In the genomic region with DNA sequence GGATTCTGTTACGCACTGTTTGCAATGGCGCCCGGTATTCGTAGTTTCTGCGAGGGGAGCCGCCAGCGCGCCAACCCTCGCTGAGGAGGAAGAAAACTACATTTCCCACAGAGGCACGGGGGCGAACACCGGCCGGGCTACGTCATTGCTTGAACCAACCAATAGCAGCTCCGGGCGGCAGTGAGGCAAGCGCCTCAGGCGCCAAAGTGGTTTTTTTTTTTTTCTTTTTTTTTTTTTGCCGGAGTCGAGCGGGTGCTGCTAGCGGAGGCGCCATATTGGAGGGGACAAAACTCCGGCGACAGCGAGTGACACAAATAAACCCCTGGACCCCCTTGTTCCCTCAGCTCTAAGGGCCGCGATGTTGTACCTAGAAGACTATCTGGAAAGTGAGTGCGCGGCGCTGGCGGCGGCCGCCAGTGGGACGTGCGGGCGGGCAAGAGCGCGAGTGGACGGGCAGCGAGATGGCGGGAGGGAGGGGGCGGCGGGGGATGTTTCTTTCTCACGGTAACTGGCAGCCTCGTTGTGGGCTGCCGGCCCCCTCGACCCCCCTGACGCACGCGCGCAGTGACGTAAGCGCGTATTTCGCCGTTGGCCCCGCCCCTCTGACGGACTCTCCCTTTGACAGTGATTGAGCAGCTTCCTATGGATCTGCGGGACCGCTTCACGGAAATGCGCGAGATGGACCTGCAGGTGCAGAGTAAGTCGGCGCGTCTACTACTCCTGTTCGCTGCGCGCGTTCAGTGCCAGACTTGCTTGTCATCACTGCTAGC, we compare ENCODE assay signal across 1 cellular context.
A peak's percentile ranks its signal among the peaks of the same experiment; 100 is the strongest.
TF ChIP-seq lines count a peak whose summit lies in the region.

A gene with protein sequence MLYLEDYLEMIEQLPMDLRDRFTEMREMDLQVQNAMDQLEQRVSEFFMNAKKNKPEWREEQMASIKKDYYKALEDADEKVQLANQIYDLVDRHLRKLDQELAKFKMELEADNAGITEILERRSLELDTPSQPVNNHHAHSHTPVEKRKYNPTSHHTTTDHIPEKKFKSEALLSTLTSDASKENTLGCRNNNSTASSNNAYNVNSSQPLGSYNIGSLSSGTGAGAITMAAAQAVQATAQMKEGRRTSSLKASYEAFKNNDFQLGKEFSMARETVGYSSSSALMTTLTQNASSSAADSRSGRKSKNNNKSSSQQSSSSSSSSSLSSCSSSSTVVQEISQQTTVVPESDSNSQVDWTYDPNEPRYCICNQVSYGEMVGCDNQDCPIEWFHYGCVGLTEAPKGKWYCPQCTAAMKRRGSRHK (plus strand): TSS at position 239 of the 770 bp plus-strand sequence. CDS start 120 bp downstream, at position 359.

TF ChIP-seq in H1, 55 proteins besides CTCF, POLR2A, EP300 and RAD21:
- peak; percentile 86 for TF ChIP-seq YY1 (IDR thresholded peaks at IDR 0.05; ENCODE audit: low read depth, low read length)
- TF ChIP-seq CHD2 (IDR thresholded peaks at IDR 0.05; ENCODE audit: low read length), result peak; percentile 52
- TF ChIP-seq SIX5 (IDR thresholded peaks at IDR 0.05; ENCODE audit: low read depth, low read length), result peak; percentile 87
- TF ChIP-seq RXRA (IDR thresholded peaks at IDR 0.05; ENCODE audit: insufficient read depth, low read depth, low read length), result no peak
- TF ChIP-seq SAP30 (IDR thresholded peaks at IDR 0.05; ENCODE audit: insufficient read depth, insufficient replicate concordance, low read length), result no peak
- peak; percentile 18; the same call in 1 of the 2 replicates for TF ChIP-seq KDM1A (IDR thresholded peaks at IDR 0.05; ENCODE audit: borderline replicate concordance, low read length)
- peak; percentile 74 for TF ChIP-seq TBP (IDR thresholded peaks at IDR 0.05; ENCODE audit: low read depth, low read length)
- TF ChIP-seq CREB1 (IDR thresholded peaks at IDR 0.05), result peak; percentile 95
- TF ChIP-seq JUND (IDR thresholded peaks at IDR 0.05; ENCODE audit: low read length), result peak; percentile 20; the same call in 1 of the 2 replicates
- TF ChIP-seq NANOG (IDR thresholded peaks at IDR 0.05; ENCODE audit: insufficient read depth, low read depth, low read length, poor library complexity, severe bottlenecking), result no peak
- TF ChIP-seq RBBP5 (IDR thresholded peaks at IDR 0.05; ENCODE audit: borderline replicate concordance, low read depth, low read length), result peak; percentile 74; the same call in 1 of the 2 replicates
- TF ChIP-seq, protein P1, sequence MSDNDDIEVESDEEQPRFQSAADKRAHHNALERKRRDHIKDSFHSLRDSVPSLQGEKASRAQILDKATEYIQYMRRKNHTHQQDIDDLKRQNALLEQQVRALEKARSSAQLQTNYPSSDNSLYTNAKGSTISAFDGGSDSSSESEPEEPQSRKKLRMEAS (IDR thresholded peaks at IDR 0.05), result peak; percentile 43
- TF ChIP-seq CHD1 (IDR thresholded peaks at IDR 0.05; ENCODE audit: low read depth, low read length), result no peak
- TF ChIP-seq SP2 (IDR thresholded peaks at IDR 0.05; ENCODE audit: low read length), result no peak
- TF ChIP-seq HDAC2 (IDR thresholded peaks at IDR 0.05; ENCODE audit: borderline replicate concordance in 1 of 2, low read depth in 2 of 2, low read length in 2 of 2), result peak; percentile 84 to 88; a peak in 2 of 4 replicates
- TF ChIP-seq, protein P2, sequence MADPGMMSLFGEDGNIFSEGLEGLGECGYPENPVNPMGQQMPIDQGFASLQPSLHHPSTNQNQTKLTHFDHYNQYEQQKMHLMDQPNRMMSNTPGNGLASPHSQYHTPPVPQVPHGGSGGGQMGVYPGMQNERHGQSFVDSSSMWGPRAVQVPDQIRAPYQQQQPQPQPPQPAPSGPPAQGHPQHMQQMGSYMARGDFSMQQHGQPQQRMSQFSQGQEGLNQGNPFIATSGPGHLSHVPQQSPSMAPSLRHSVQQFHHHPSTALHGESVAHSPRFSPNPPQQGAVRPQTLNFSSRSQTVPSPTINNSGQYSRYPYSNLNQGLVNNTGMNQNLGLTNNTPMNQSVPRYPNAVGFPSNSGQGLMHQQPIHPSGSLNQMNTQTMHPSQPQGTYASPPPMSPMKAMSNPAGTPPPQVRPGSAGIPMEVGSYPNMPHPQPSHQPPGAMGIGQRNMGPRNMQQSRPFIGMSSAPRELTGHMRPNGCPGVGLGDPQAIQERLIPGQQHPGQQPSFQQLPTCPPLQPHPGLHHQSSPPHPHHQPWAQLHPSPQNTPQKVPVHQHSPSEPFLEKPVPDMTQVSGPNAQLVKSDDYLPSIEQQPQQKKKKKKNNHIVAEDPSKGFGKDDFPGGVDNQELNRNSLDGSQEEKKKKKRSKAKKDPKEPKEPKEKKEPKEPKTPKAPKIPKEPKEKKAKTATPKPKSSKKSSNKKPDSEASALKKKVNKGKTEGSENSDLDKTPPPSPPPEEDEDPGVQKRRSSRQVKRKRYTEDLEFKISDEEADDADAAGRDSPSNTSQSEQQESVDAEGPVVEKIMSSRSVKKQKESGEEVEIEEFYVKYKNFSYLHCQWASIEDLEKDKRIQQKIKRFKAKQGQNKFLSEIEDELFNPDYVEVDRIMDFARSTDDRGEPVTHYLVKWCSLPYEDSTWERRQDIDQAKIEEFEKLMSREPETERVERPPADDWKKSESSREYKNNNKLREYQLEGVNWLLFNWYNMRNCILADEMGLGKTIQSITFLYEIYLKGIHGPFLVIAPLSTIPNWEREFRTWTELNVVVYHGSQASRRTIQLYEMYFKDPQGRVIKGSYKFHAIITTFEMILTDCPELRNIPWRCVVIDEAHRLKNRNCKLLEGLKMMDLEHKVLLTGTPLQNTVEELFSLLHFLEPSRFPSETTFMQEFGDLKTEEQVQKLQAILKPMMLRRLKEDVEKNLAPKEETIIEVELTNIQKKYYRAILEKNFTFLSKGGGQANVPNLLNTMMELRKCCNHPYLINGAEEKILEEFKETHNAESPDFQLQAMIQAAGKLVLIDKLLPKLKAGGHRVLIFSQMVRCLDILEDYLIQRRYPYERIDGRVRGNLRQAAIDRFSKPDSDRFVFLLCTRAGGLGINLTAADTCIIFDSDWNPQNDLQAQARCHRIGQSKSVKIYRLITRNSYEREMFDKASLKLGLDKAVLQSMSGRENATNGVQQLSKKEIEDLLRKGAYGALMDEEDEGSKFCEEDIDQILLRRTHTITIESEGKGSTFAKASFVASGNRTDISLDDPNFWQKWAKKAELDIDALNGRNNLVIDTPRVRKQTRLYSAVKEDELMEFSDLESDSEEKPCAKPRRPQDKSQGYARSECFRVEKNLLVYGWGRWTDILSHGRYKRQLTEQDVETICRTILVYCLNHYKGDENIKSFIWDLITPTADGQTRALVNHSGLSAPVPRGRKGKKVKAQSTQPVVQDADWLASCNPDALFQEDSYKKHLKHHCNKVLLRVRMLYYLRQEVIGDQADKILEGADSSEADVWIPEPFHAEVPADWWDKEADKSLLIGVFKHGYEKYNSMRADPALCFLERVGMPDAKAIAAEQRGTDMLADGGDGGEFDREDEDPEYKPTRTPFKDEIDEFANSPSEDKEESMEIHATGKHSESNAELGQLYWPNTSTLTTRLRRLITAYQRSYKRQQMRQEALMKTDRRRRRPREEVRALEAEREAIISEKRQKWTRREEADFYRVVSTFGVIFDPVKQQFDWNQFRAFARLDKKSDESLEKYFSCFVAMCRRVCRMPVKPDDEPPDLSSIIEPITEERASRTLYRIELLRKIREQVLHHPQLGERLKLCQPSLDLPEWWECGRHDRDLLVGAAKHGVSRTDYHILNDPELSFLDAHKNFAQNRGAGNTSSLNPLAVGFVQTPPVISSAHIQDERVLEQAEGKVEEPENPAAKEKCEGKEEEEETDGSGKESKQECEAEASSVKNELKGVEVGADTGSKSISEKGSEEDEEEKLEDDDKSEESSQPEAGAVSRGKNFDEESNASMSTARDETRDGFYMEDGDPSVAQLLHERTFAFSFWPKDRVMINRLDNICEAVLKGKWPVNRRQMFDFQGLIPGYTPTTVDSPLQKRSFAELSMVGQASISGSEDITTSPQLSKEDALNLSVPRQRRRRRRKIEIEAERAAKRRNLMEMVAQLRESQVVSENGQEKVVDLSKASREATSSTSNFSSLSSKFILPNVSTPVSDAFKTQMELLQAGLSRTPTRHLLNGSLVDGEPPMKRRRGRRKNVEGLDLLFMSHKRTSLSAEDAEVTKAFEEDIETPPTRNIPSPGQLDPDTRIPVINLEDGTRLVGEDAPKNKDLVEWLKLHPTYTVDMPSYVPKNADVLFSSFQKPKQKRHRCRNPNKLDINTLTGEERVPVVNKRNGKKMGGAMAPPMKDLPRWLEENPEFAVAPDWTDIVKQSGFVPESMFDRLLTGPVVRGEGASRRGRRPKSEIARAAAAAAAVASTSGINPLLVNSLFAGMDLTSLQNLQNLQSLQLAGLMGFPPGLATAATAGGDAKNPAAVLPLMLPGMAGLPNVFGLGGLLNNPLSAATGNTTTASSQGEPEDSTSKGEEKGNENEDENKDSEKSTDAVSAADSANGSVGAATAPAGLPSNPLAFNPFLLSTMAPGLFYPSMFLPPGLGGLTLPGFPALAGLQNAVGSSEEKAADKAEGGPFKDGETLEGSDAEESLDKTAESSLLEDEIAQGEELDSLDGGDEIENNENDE (IDR thresholded peaks at IDR 0.05; ENCODE audit: insufficient replicate concordance, low read length), result no peak
- TF ChIP-seq, protein P3, sequence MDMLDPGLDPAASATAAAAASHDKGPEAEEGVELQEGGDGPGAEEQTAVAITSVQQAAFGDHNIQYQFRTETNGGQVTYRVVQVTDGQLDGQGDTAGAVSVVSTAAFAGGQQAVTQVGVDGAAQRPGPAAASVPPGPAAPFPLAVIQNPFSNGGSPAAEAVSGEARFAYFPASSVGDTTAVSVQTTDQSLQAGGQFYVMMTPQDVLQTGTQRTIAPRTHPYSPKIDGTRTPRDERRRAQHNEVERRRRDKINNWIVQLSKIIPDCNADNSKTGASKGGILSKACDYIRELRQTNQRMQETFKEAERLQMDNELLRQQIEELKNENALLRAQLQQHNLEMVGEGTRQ (IDR thresholded peaks at IDR 0.05; ENCODE audit: low read length), result no peak
- TF ChIP-seq, protein P4, sequence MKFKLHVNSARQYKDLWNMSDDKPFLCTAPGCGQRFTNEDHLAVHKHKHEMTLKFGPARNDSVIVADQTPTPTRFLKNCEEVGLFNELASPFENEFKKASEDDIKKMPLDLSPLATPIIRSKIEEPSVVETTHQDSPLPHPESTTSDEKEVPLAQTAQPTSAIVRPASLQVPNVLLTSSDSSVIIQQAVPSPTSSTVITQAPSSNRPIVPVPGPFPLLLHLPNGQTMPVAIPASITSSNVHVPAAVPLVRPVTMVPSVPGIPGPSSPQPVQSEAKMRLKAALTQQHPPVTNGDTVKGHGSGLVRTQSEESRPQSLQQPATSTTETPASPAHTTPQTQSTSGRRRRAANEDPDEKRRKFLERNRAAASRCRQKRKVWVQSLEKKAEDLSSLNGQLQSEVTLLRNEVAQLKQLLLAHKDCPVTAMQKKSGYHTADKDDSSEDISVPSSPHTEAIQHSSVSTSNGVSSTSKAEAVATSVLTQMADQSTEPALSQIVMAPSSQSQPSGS (IDR thresholded peaks at IDR 0.05; ENCODE audit: low read length), result peak; percentile 68
- TF ChIP-seq ASH2L (IDR thresholded peaks at IDR 0.05; ENCODE audit: low read length), result peak; percentile 86
- peak; percentile 55 to 95; a peak in 2 of 4 replicates for TF ChIP-seq SIN3A (conservative IDR thresholded peaks at IDR 0.05 in 1 of 2, IDR thresholded peaks at IDR 0.05 in 1 of 2; ENCODE audit: low read depth in 1 of 2, low read length in 2 of 2)
- peak; percentile 19; the same call in 1 of the 2 replicates for TF ChIP-seq BRCA1 (IDR thresholded peaks at IDR 0.05; ENCODE audit: low read depth, low read length)
- no peak for TF ChIP-seq CBX8 (IDR thresholded peaks at IDR 0.05; ENCODE audit: borderline replicate concordance, low read depth, low read length)
- peak; percentile 47 for TF ChIP-seq KDM4A (IDR thresholded peaks at IDR 0.05; ENCODE audit: low read depth, low read length, severe bottlenecking)
- TF ChIP-seq TAF1 (IDR thresholded peaks at IDR 0.05; ENCODE audit: low read depth, low read length), result peak; percentile 90
- TF ChIP-seq HDAC6 (IDR thresholded peaks at IDR 0.05; ENCODE audit: low read depth, low read length), result no peak
- TF ChIP-seq BCL11A (IDR thresholded peaks at IDR 0.05; ENCODE audit: low read depth in 2 of 2, low read length in 2 of 2), result no peak
- no peak for TF ChIP-seq SRF (IDR thresholded peaks at IDR 0.05; ENCODE audit: low read depth, low read length)
- TF ChIP-seq SP1 (IDR thresholded peaks at IDR 0.05; ENCODE audit: low read depth, low read length), result no peak; the same call in 1 of the 2 replicates
- peak; percentile 84 for TF ChIP-seq TAF7 (optimal IDR thresholded peaks at IDR 0.05; ENCODE audit: borderline replicate concordance, low read depth, low read length)
- no peak for TF ChIP-seq ZNF274 (IDR thresholded peaks at IDR 0.05; ENCODE audit: borderline replicate concordance, extremely low read depth, low read length)
- TF ChIP-seq TEAD4 (IDR thresholded peaks at IDR 0.05; ENCODE audit: low read depth, low read length), result 0 out of 2 replicates have a peak, but pooled peaks have one; percentile 15
- TF ChIP-seq BACH1 (IDR thresholded peaks at IDR 0.05; ENCODE audit: low read length), result peak; percentile 61; the same call in 1 of the 2 replicates
- no peak for TF ChIP-seq RFX5 (IDR thresholded peaks at IDR 0.05; ENCODE audit: borderline replicate concordance, low read depth, low read length)
- TF ChIP-seq PHF8 (conservative IDR thresholded peaks at IDR 0.05; ENCODE audit: low read depth, low read length), result peak; percentile 98
- peak; percentile 75; the same call in 1 of the 2 replicates for TF ChIP-seq EGR1 (IDR thresholded peaks at IDR 0.05; ENCODE audit: borderline replicate concordance, low read depth, low read length)
- TF ChIP-seq TCF12 (IDR thresholded peaks at IDR 0.05; ENCODE audit: low read depth, low read length), result no peak
- TF ChIP-seq MAFK (IDR thresholded peaks at IDR 0.05; ENCODE audit: low read depth, low read length), result no peak
- peak; percentile 16; the same call in 1 of the 2 replicates for TF ChIP-seq CEBPB (IDR thresholded peaks at IDR 0.05; ENCODE audit: low read depth, low read length)
